In genomic region chr17:28357061-28357900, GRCh38 we compare ENCODE assay signal across 8 cellular contexts. TPM values are rescaled to one million over a fixed set of nuclear protein-coding genes. Genes with fewer than 3 reads are reported as not detected.
DNase-seq lines count a peak whose midpoint lies in the region; ATAC-seq, FAIRE-seq and TF ChIP-seq lines count a peak whose summit lies in the region.

Gene POLDIP2 (minus strand): TSS chr17:28357527. CDS start chr17:28357448, 79 bp downstream.

- intact Hi-C loops in head of caudate nucleus (cut with DNase I) (loop anchor here (1.0 to 2.0 kb wide), 2 partner anchors 22 to 38 kb away; partner anchors contain the start of genes IFT20, TMEM97 and TNFAIP1), pancreas (cut with DNase I) (no loop called here), thyroid gland (cut with DNase I) (no loop called here)

- H3K4me3 Mint-ChIP-seq in activated naive CD8-positive, alpha-beta T cell treated with anti-CD3 and anti-CD28 coated beads, Interleukin-2, amount 10 ng/mL, durations not matched to agents 7 days and 5 days, result peak within 1 kb of the TSS; percentile 94

- H2AFZ ChIP-seq in SU-DHL-6 (ENCODE audit: low read depth, low read length, severe bottlenecking), result peak within 1 kb of the TSS; percentile 90

- H3K27me3 ChIP-seq in SU-DHL-6 (ENCODE audit: low read length), result no peaks in the 10 kb centered on the region
- no peaks in the 10 kb centered on the region for H3K27me3 ChIP-seq in pancreas
- no peaks in the 10 kb centered on the region for H3K27me3 ChIP-seq in thyroid gland

- H3K36me3 ChIP-seq in SU-DHL-6 (ENCODE audit: low read length) (no peaks in the 10 kb centered on the region), pancreas (peaks cover 3 to 50% (median 20%) of the 10 kb centered on the region in 3 donors), thyroid gland (peaks cover 46 to 60% of the 10 kb centered on the region in 2 donors)

- H3F3A ChIP-seq in SU-DHL-6 (ENCODE audit: insufficient read depth), result no peaks in the 10 kb centered on the region

- peak within 1 kb of the TSS; percentile 87 for H3K4me2 ChIP-seq in SU-DHL-6 (ENCODE audit: low read depth, low read length, poor library complexity, severe bottlenecking)

- H3K79me2 ChIP-seq in SU-DHL-6 (ENCODE audit: insufficient read depth, low read length), result peaks cover 28% of the 10 kb centered on the region

- 0% methylated on average over 73 to 80 of the region's 80 CpGs for WGBS in pancreas, 2 donors
- WGBS in thyroid gland, 2 donors, result 0% methylated on average over 5 to 7 of the region's 80 CpGs

- POLR2A ChIA-PET in activated naive CD8-positive, alpha-beta T cell treated with anti-CD3 and anti-CD28 coated beads, Interleukin-2, amount 10 ng/mL, durations not matched to agents 7 days and 5 days (lab: Charles Lee), result interaction anchor here (0.6 to 4.4 kb wide), 18 partner anchors 9 to 549 kb away, joined by 3 to 75 read pairs (median 4); partner anchors contain the start of genes IFT20, SARM1, SDF2 and SUPT6H

- ATAC-seq in HG02642 (IDR thresholded peaks at IDR 0.05; ENCODE audit: poor library complexity, unreplicated experiment), result peak; percentile 97
- peak; percentile 99 for ATAC-seq in activated naive CD8-positive, alpha-beta T cell treated with anti-CD3 and anti-CD28 coated beads, Interleukin-2, amount 10 ng/mL, durations not matched to agents 7 days and 5 days (ENCODE audit: low read depth)
- peak; percentile 98 to 99 (median 99) for ATAC-seq in pancreas

- H3K27me3 Mint-ChIP-seq in activated naive CD8-positive, alpha-beta T cell treated with anti-CD3 and anti-CD28 coated beads, Interleukin-2, amount 10 ng/mL, durations not matched to agents 7 days and 5 days, result no peaks in the 10 kb centered on the region

- H3K27ac Mint-ChIP-seq in activated naive CD8-positive, alpha-beta T cell treated with anti-CD3 and anti-CD28 coated beads, Interleukin-2, amount 10 ng/mL, durations not matched to agents 7 days and 5 days, result peak within 1 kb of the TSS; percentile 93

- H3K36me3 Mint-ChIP-seq in activated naive CD8-positive, alpha-beta T cell treated with anti-CD3 and anti-CD28 coated beads, Interleukin-2, amount 10 ng/mL, durations not matched to agents 7 days and 5 days, result peaks cover 6% of the 10 kb centered on the region

- H3K4me1 ChIP-seq in pancreas, result peaks cover 0 to 17% (median 16%) of the 10 kb centered on the region in 3 donors
- peaks cover 15 to 21% of the 10 kb centered on the region in 2 donors for H3K4me1 ChIP-seq in thyroid gland

- peak within 1 kb of the TSS; percentile 96 for H3K9ac ChIP-seq in SU-DHL-6 (ENCODE audit: low read length)

- TF ChIP-seq CTCF in SU-DHL-6 (IDR thresholded peaks at IDR 0.05; ENCODE audit: insufficient read depth, low read length, poor library complexity, severe bottlenecking), result no peak
- no peak for TF ChIP-seq CTCF in pancreas (IDR thresholded peaks at IDR 0.05)
- TF ChIP-seq CTCF in thyroid gland (IDR thresholded peaks at IDR 0.05), result peak in 1 of 6 experiments; percentile 4

- H3K4me3 ChIP-seq in SU-DHL-6 (ENCODE audit: insufficient read depth, low read length, poor library complexity, severe bottlenecking) (peak within 1 kb of the TSS; percentile 92), pancreas (peak within 1 kb of the TSS; percentile 91 to 99 (median 96)), thyroid gland (replicated peaks in 1 of 3) (peak within 1 kb of the TSS; percentile 88 to 94 (median 92))

- no peaks in the 10 kb centered on the region for H4K20me1 ChIP-seq in SU-DHL-6 (ENCODE audit: low read depth, low read length)

- H3K27ac ChIP-seq in SU-DHL-6 (ENCODE audit: low read depth, low read length) (peak within 1 kb of the TSS; percentile 2; the same call in 1 of the 2 replicates), pancreas (peak within 1 kb of the TSS; percentile 81 to 92 (median 84)), thyroid gland (peak within 1 kb of the TSS; percentile 63 to 83 (median 71))

- peaks cover 19% of the 10 kb centered on the region for H3K4me1 Mint-ChIP-seq in activated naive CD8-positive, alpha-beta T cell treated with anti-CD3 and anti-CD28 coated beads, Interleukin-2, amount 10 ng/mL, durations not matched to agents 7 days and 5 days

- FAIRE-seq in pancreas (lab: Jason Lieb, UNC), result no peak

- H3K9me3 ChIP-seq in SU-DHL-6 (ENCODE audit: insufficient read depth, low read length) (no peaks in the 10 kb centered on the region), pancreas (no peaks in the 10 kb centered on the region), thyroid gland (no peaks in the 10 kb centered on the region)

- peak; percentile 98 for TF ChIP-seq POLR2A in GM10847 (IDR thresholded peaks at IDR 0.05; ENCODE audit: extremely low read depth, insufficient read length)
- peak; percentile 40 to 86 for TF ChIP-seq POLR2A in thyroid gland (IDR thresholded peaks at IDR 0.05)

- no peaks in the 10 kb centered on the region for H3K9me3 Mint-ChIP-seq in activated naive CD8-positive, alpha-beta T cell treated with anti-CD3 and anti-CD28 coated beads, Interleukin-2, amount 10 ng/mL, durations not matched to agents 7 days and 5 days

- DNase-seq in NCI-H1105 treated with DMSO at 0.1 percent for 48 hours (lab: John Stamatoyannopoulos, UW) (peak; percentile 89), head of caudate nucleus (peak; percentile 88 to 99 (median 96)), pancreas (peak; percentile 94 to 99 (median 95)), thyroid gland (peak; percentile 94 to 95)
- DNase-seq in activated naive CD8-positive, alpha-beta T cell treated with anti-CD3 and anti-CD28 coated beads, Interleukin-2, amount 10 ng/mL, durations not matched to agents 7 days and 5 days, result peak; percentile 97

- H3K9me2 ChIP-seq in SU-DHL-6 (replicated peaks; ENCODE audit: insufficient read depth, low read length), result no peaks in the 10 kb centered on the region

RNA-seq across cellular contexts. Expression of gene POLDIP2, which starts in this region (rescaled TPM):
- total RNA-seq in activated naive CD8-positive, alpha-beta T cell treated with anti-CD3 and anti-CD28 coated beads, Interleukin-2, amount 10 ng/mL, durations not matched to agents 7 days and 5 days, result 10 to 100 TPM; 51.5 to 54.5 TPM
- total RNA-seq in pancreas (10 to 100 TPM; 40.7 to 51.2 (median 42.5) TPM), thyroid gland (100 to 1,000 TPM in 2 of 4 donors, 10 to 100 TPM in 2; 55.4 to 102 (median 91.7) TPM)
- polyA plus RNA-seq in pancreas, result 10 to 100 TPM; 28.3 to 41.0 TPM

Comparison
In these comparisons a context has a peak if more than half of its experiments do, and no peak if none do; other contexts are left out.
1. Peak in every context shown above with its lines: DNase-seq, ATAC-seq, H3K4me3 ChIP-seq and H3K27ac ChIP-seq.
2. H3K27ac ChIP-seq: peak in every context shown above with its lines; median percentile 84 in pancreas; 71 in thyroid gland; 2 in SU-DHL-6.